Comparison of ENCODE assay signal across 9 cellular contexts in genomic region chr2:219344756-219345458, GRCh38. TPM values are rescaled to one million over a fixed set of nuclear protein-coding genes. Genes with fewer than 3 reads are reported as not detected.
DNase-seq lines count a peak whose midpoint lies in the region; TF ChIP-seq lines count a peak whose summit lies in the region.
"Had no signal": no experiment of that assay in that cellular context is flagged by ENCODE, and none has a peak within 500 bp of the region (broad histone marks: within the 10 kb centered on the region; RNA-seq: fewer than 3 reads in every experiment).

No MANE protein-coding gene starts in this region.

- peak overlapping the region; percentile 26 for H3K4me3 Mint-ChIP-seq in dendritic cell treated with granulocyte-macrophage colony-stimulating factor and Interleukin-4, amounts not matched to agents 40 ng/mL and 50 ng/mL, for 4 days
- no peak overlapping the region for H3K4me3 Mint-ChIP-seq in T-helper 2 cell treated with Interferon-gamma antibody and Interleukin-4, amounts not matched to agents 5 μg/mL and 100 μg/mL, for 36 hours
- H3K4me3 Mint-ChIP-seq: activated naive CD4-positive, alpha-beta T cell treated with anti-CD3 and anti-CD28 coated beads, Interleukin-2, amount 50 U/mL, for 24 hours had no signal

- H3K4me1 Mint-ChIP-seq in dendritic cell treated with granulocyte-macrophage colony-stimulating factor and Interleukin-4, amounts not matched to agents 40 ng/mL and 50 ng/mL, for 4 days (ENCODE audit: low read depth), result peaks cover 32% of the 10 kb centered on the region
- no peaks in the 10 kb centered on the region for H3K4me1 Mint-ChIP-seq in T-helper 2 cell treated with Interferon-gamma antibody and Interleukin-4, amounts not matched to agents 5 μg/mL and 100 μg/mL, for 36 hours (ENCODE audit: low read depth)
- H3K4me1 Mint-ChIP-seq: activated naive CD4-positive, alpha-beta T cell treated with anti-CD3 and anti-CD28 coated beads, Interleukin-2, amount 50 U/mL, for 24 hours had no signal

- TF ChIP-seq POLR2A in vagina (IDR thresholded peaks at IDR 0.05), result no peak

- peaks cover 3% of the 10 kb centered on the region; the same call in 1 of the 2 replicates for H3F3A ChIP-seq in DOHH2 (ENCODE audit: control insufficient read depth, insufficient read depth)

- no peaks in the 10 kb centered on the region for H3K79me2 ChIP-seq in DOHH2 (ENCODE audit: control insufficient read depth, low read length)

- TF ChIP-seq CTCF in DOHH2 (IDR thresholded peaks at IDR 0.05; ENCODE audit: low read depth, low read length, poor library complexity, severe bottlenecking) (no peak), vagina (IDR thresholded peaks at IDR 0.05) (no peak)

- H3K27ac Mint-ChIP-seq in dendritic cell treated with granulocyte-macrophage colony-stimulating factor and Interleukin-4, amounts not matched to agents 40 ng/mL and 50 ng/mL, for 4 days, result peak overlapping the region; percentile 90
- H3K27ac Mint-ChIP-seq in T-helper 2 cell treated with Interferon-gamma antibody and Interleukin-4, amounts not matched to agents 5 μg/mL and 100 μg/mL, for 36 hours, result no peak overlapping the region
- H3K27ac Mint-ChIP-seq: activated naive CD4-positive, alpha-beta T cell treated with anti-CD3 and anti-CD28 coated beads, Interleukin-2, amount 50 U/mL, for 24 hours had no signal

- no peaks in the 10 kb centered on the region for H3K9me3 Mint-ChIP-seq in dendritic cell treated with granulocyte-macrophage colony-stimulating factor and Interleukin-4, amounts not matched to agents 40 ng/mL and 50 ng/mL, for 4 days
- H3K9me3 Mint-ChIP-seq in T-helper 2 cell treated with Interferon-gamma antibody and Interleukin-4, amounts not matched to agents 5 μg/mL and 100 μg/mL, for 36 hours, result no peaks in the 10 kb centered on the region
- H3K9me3 Mint-ChIP-seq: activated naive CD4-positive, alpha-beta T cell treated with anti-CD3 and anti-CD28 coated beads, Interleukin-2, amount 50 U/mL, for 24 hours had no signal

- H3K4me1 ChIP-seq in DOHH2 (ENCODE audit: control insufficient read depth, low read length) (peaks cover 11% of the 10 kb centered on the region), vagina (no peaks in the 10 kb centered on the region)

- no peak overlapping the region for H3K4me3 ChIP-seq in DOHH2 (ENCODE audit: low read length)
- H3K4me3 ChIP-seq in vagina, result no peak overlapping the region

- H4K20me1 ChIP-seq in DOHH2 (ENCODE audit: control insufficient read depth, insufficient read depth, low read depth, low read length), result no peaks in the 10 kb centered on the region

- H3K9me3 ChIP-seq in DOHH2 (ENCODE audit: control insufficient read depth, insufficient read depth, low read length) (no peaks in the 10 kb centered on the region), vagina (no peaks in the 10 kb centered on the region)

- H3K9me2 ChIP-seq in DOHH2 (replicated peaks; ENCODE audit: control insufficient read depth, low read length), result no peaks in the 10 kb centered on the region

- DNase-seq in NCI-H345 treated with DMSO at 0.1 percent for 48 hours (lab: John Stamatoyannopoulos, UW; ENCODE audit: unreplicated experiment) (peak; percentile 58), mucosa of gallbladder (ENCODE audit: low spot score) (peak; percentile 53), vagina (ENCODE audit: extremely low spot score in 2 of 2) (no peak), KG1 (lab: John Stamatoyannopoulos, UW) (no peak), NCI-H1048 (lab: John Stamatoyannopoulos, UW) (no peak)
- no peak for DNase-seq in T-helper 2 cell treated with Interferon-gamma antibody and Interleukin-4, amounts not matched to agents 5 μg/mL and 100 μg/mL, for 36 hours (ENCODE audit: low spot score)

- no peaks in the 10 kb centered on the region for H3K36me3 ChIP-seq in DOHH2 (ENCODE audit: control insufficient read depth, low read length)
- no peaks in the 10 kb centered on the region for H3K36me3 ChIP-seq in vagina

- H3K27ac ChIP-seq in DOHH2 (ENCODE audit: low read depth, low read length), result no peak overlapping the region
- no peak overlapping the region for H3K27ac ChIP-seq in vagina

- intact Hi-C loops in dendritic cell treated with granulocyte-macrophage colony-stimulating factor and Interleukin-4, amounts not matched to agents 40 ng/mL and 50 ng/mL, for 4 days (cut with micrococcal nuclease), result no loop called here
- intact Hi-C loops in vagina (cut with DNase I), result no loop called here

- H3K4me2 ChIP-seq in DOHH2 (ENCODE audit: low read length), result peak overlapping the region; percentile 21

- H3K27me3 Mint-ChIP-seq in dendritic cell treated with granulocyte-macrophage colony-stimulating factor and Interleukin-4, amounts not matched to agents 40 ng/mL and 50 ng/mL, for 4 days, result peaks cover 51% of the 10 kb centered on the region
- peaks cover 10% of the 10 kb centered on the region for H3K27me3 Mint-ChIP-seq in T-helper 2 cell treated with Interferon-gamma antibody and Interleukin-4, amounts not matched to agents 5 μg/mL and 100 μg/mL, for 36 hours (ENCODE audit: low read depth)

- peaks cover 14% of the 10 kb centered on the region for H3K27me3 ChIP-seq in DOHH2 (ENCODE audit: control insufficient read depth, low read length)
- H3K27me3 ChIP-seq in vagina, result no peaks in the 10 kb centered on the region

- no peaks in the 10 kb centered on the region for H3K36me3 Mint-ChIP-seq in dendritic cell treated with granulocyte-macrophage colony-stimulating factor and Interleukin-4, amounts not matched to agents 40 ng/mL and 50 ng/mL, for 4 days (ENCODE audit: low read depth)
- H3K36me3 Mint-ChIP-seq in T-helper 2 cell treated with Interferon-gamma antibody and Interleukin-4, amounts not matched to agents 5 μg/mL and 100 μg/mL, for 36 hours (ENCODE audit: low read depth), result no peaks in the 10 kb centered on the region

RNA-seq across cellular contexts. Expression of gene RESP18, which starts 12.4 kb away (rescaled TPM):
- total RNA-seq in mucosa of gallbladder, result not detected
- not detected for total RNA-seq in vagina

RNA-seq across cellular contexts. Expression of gene PTPRN, which starts 35.7 kb away (rescaled TPM):
- total RNA-seq in mucosa of gallbladder (0.60 TPM), vagina (7.6 TPM)

RNA-seq across cellular contexts. Expression of gene DNPEP, which starts 42.8 kb away (rescaled TPM):
- total RNA-seq in mucosa of gallbladder (58.5 TPM), vagina (62.9 TPM)

Comparison
In these comparisons a context has a peak if more than half of its experiments do, and no peak if none do; other contexts are left out.
1. DNase-seq: peak in NCI-H345 treated with DMSO at 0.1 percent for 48 hours (single experiment) and mucosa of gallbladder (single experiment); none in T-helper 2 cell treated with Interferon-gamma antibody and Interleukin-4, amounts not matched to agents 5 μg/mL and 100 μg/mL, for 36 hours (single experiment), vagina (0 of 2), KG1 (single experiment) and NCI-H1048 (single experiment).